17 cellular contexts compared by ENCODE assay signal in the genomic region with DNA sequence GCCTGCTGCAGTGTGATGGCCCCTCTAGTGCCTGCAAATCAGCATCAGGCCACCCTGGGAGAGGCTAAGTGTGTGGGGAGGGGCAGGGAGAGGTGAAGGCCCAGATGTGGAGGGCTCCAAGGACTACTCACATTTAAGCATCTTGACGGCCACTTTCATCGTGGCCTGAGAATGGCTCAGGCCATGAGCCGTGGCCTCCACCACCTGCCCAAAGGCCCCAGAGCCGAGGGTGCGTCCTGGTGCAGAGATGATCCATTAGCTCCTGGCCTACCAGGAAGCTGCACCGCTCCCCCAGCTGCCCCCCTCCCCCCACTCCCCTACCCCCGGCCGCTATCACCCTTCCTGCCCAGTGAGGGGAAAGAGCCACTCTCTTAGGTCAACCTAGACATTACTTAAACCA. TPM values are rescaled to one million over a fixed set of nuclear protein-coding genes. Genes with fewer than 3 reads are reported as not detected.
DNase-seq lines count a peak whose midpoint lies in the region; ATAC-seq and TF ChIP-seq lines count a peak whose summit lies in the region.
"Had no signal": no experiment of that assay in that cellular context is flagged by ENCODE, and none has a peak within 500 bp of the region (broad histone marks: within the 10 kb centered on the region; RNA-seq: fewer than 3 reads in every experiment).

No MANE protein-coding gene starts in this region.

- no peaks in the 10 kb centered on the region for H4K20me1 ChIP-seq in BLaER1
- H4K20me1 ChIP-seq in smooth muscle cell (ENCODE audit: low read depth), result peaks cover 9% of the 10 kb centered on the region

- peaks cover 46% of the 10 kb centered on the region for H3F3A ChIP-seq in smooth muscle cell (ENCODE audit: low read depth)

- DNase-seq in chondrocyte (ENCODE audit: low spot score), result no peak
- no peak for DNase-seq in neural crest cell (ENCODE audit: low read depth, low spot score)
- DNase-seq in smooth muscle cell (lab: John Stamatoyannopoulos, UW; ENCODE audit: unreplicated experiment), result no peak
- DNase-seq in suprapubic skin (ENCODE audit: low spot score in 2 of 2), result no peak
- no peak for DNase-seq in NCI-H69 (lab: John Stamatoyannopoulos, UW)
- DNase-seq: 8988T; CD8-positive, alpha-beta T cell; COR-L47; DMS153; DMS79 treated with DMSO at 0.1 percent for 48 hours; EL; GOT3; H9 had no signal

- H3K9me3 Mint-ChIP-seq in chondrocyte (ENCODE audit: low read depth), result no peaks in the 10 kb centered on the region
- no peaks in the 10 kb centered on the region for H3K9me3 Mint-ChIP-seq in neural crest cell
- H3K9me3 Mint-ChIP-seq: CD8-positive, alpha-beta T cell; H9 had no signal

- H3K27me3 Mint-ChIP-seq in chondrocyte (ENCODE audit: low read depth) (no peaks in the 10 kb centered on the region), neural crest cell (ENCODE audit: low read depth) (no peaks in the 10 kb centered on the region)

- peaks cover 60% of the 10 kb centered on the region for H3K36me3 Mint-ChIP-seq in chondrocyte (ENCODE audit: low read depth)
- H3K36me3 Mint-ChIP-seq in neural crest cell (ENCODE audit: low read depth), result no peaks in the 10 kb centered on the region
- H3K36me3 Mint-ChIP-seq: CD8-positive, alpha-beta T cell had no signal

- H2AFZ ChIP-seq in smooth muscle cell (ENCODE audit: low read depth), result no peak overlapping the region

- H3K4me1 Mint-ChIP-seq in chondrocyte (ENCODE audit: low read depth), result peaks cover 11% of the 10 kb centered on the region
- no peaks in the 10 kb centered on the region for H3K4me1 Mint-ChIP-seq in neural crest cell

- no peaks in the 10 kb centered on the region for H3K79me2 ChIP-seq in smooth muscle cell (ENCODE audit: low read depth)

- H3K4me3 ChIP-seq in BLaER1, result no peak overlapping the region
- H3K4me3 ChIP-seq in smooth muscle cell, result no peak overlapping the region
- no peak overlapping the region for H3K4me3 ChIP-seq in suprapubic skin

- H3K4me1 ChIP-seq in BLaER1, result peaks cover 8% of the 10 kb centered on the region; the same call in 1 of the 2 replicates
- no peaks in the 10 kb centered on the region for H3K4me1 ChIP-seq in smooth muscle cell (ENCODE audit: low read depth)
- peaks cover 3% of the 10 kb centered on the region for H3K4me1 ChIP-seq in suprapubic skin

- H3K27ac ChIP-seq in BLaER1 (0 out of 2 replicates have a peak overlapping the region, but pooled peaks have one; percentile 13), smooth muscle cell (ENCODE audit: low read depth) (peak overlapping the region; percentile 42), suprapubic skin (no peak overlapping the region)
- H3K27ac ChIP-seq: C4-2B had no signal

- TF ChIP-seq EP300 in suprapubic skin (IDR thresholded peaks at IDR 0.05), result no peak

- ATAC-seq in GM19023 (IDR thresholded peaks at IDR 0.05; ENCODE audit: unreplicated experiment) (no peak), GM21390 (IDR thresholded peaks at IDR 0.05; ENCODE audit: unreplicated experiment) (no peak)
- ATAC-seq: CD8-positive, alpha-beta T cell had no signal

- H3K4me2 ChIP-seq in BLaER1 (no peak overlapping the region), smooth muscle cell (no peak overlapping the region)

- 89% methylated on average over 3 of the region's 8 CpGs for WGBS in smooth muscle cell (ENCODE audit: low lambda C conversion rate)
- 60% methylated on average over 3 of the region's 8 CpGs for WGBS in suprapubic skin

- peaks cover 99% of the 10 kb centered on the region for H3K36me3 ChIP-seq in BLaER1
- no peaks in the 10 kb centered on the region for H3K36me3 ChIP-seq in smooth muscle cell (ENCODE audit: low read depth)
- peaks cover 62% of the 10 kb centered on the region for H3K36me3 ChIP-seq in suprapubic skin

- TF ChIP-seq CTCF in chondrocyte (IDR thresholded peaks at IDR 0.05), result no peak
- TF ChIP-seq CTCF in neural crest cell (conservative IDR thresholded peaks at IDR 0.05), result no peak
- no peak for TF ChIP-seq CTCF in smooth muscle cell (IDR thresholded peaks at IDR 0.05; ENCODE audit: borderline replicate concordance, insufficient read depth, poor library complexity, severe bottlenecking)
- no peak for TF ChIP-seq CTCF in suprapubic skin (IDR thresholded peaks at IDR 0.05)

- no peak for TF ChIP-seq POLR2A in suprapubic skin (IDR thresholded peaks at IDR 0.05)

- H3K9ac ChIP-seq in BLaER1 (no peak overlapping the region), smooth muscle cell (ENCODE audit: low read depth) (no peak overlapping the region)

- H3K27me3 ChIP-seq in BLaER1 (no peaks in the 10 kb centered on the region), smooth muscle cell (ENCODE audit: low read depth) (no peaks in the 10 kb centered on the region), suprapubic skin (no peaks in the 10 kb centered on the region)

- H3K27ac Mint-ChIP-seq in chondrocyte (ENCODE audit: unreplicated experiment), result peak overlapping the region; percentile 27
- peak overlapping the region; percentile 19 for H3K27ac Mint-ChIP-seq in neural crest cell (ENCODE audit: unreplicated experiment)
- H3K27ac Mint-ChIP-seq: CD8-positive, alpha-beta T cell had no signal

- H3K4me3 Mint-ChIP-seq in chondrocyte (ENCODE audit: unreplicated experiment), result no peak overlapping the region
- no peak overlapping the region for H3K4me3 Mint-ChIP-seq in neural crest cell
- H3K4me3 Mint-ChIP-seq: CD8-positive, alpha-beta T cell; H9 had no signal

- no peaks in the 10 kb centered on the region for H3K9me3 ChIP-seq in BLaER1
- H3K9me3 ChIP-seq in smooth muscle cell (replicated peaks; ENCODE audit: low read depth), result no peaks in the 10 kb centered on the region
- H3K9me3 ChIP-seq in suprapubic skin, result no peaks in the 10 kb centered on the region

RNA-seq across cellular contexts. Expression of gene PDGFRB, which starts 31.0 kb away (rescaled TPM):
- total RNA-seq in chondrocyte (331 to 532 TPM (median 499 TPM) in 3 replicates), neural crest cell (10.8 and 15.3 TPM in 2 replicates), smooth muscle cell (362 and 370 TPM in 2 replicates), suprapubic skin (10 to 100 TPM; 23.8 to 51.4 (median 43.9) TPM)
- polyA plus RNA-seq in smooth muscle cell, result 390 and 522 TPM in 2 replicates

RNA-seq across cellular contexts. Expression of gene CSF1R, which starts 38.2 kb away (rescaled TPM):
- total RNA-seq in chondrocyte (0.62 to 1.7 TPM (median 0.65 TPM) in 3 replicates), neural crest cell (not detected in 2 replicates), smooth muscle cell (3.9 and 6.2 TPM in 2 replicates), suprapubic skin (10 to 100 TPM in 3 of 4 donors, 1 to 10 TPM in 1; 9.9 to 39.7 (median 19.7) TPM)
- polyA plus RNA-seq in smooth muscle cell, result 2.2 and 12.9 TPM in 2 replicates

RNA-seq across cellular contexts. Expression of gene CDX1, which starts 42.0 kb away (rescaled TPM):
- total RNA-seq in chondrocyte, result 0.44 to 0.57 TPM in 2 of 3 replicates, not detected in the other
- not detected in 2 replicates for total RNA-seq in neural crest cell
- total RNA-seq in smooth muscle cell, result 1.4 and 3.9 TPM in 2 replicates
- 5.0 and 8.5 TPM in 2 replicates for polyA plus RNA-seq in smooth muscle cell
- under 1 TPM in 2 of 4 donors, not detected in 2; 0.26 to 0.76 TPM for total RNA-seq in suprapubic skin
- total RNA-seq: CD8-positive, alpha-beta T cell had no signal
